Comparison of ENCODE assay signal across 3 cellular contexts in the genomic region with DNA sequence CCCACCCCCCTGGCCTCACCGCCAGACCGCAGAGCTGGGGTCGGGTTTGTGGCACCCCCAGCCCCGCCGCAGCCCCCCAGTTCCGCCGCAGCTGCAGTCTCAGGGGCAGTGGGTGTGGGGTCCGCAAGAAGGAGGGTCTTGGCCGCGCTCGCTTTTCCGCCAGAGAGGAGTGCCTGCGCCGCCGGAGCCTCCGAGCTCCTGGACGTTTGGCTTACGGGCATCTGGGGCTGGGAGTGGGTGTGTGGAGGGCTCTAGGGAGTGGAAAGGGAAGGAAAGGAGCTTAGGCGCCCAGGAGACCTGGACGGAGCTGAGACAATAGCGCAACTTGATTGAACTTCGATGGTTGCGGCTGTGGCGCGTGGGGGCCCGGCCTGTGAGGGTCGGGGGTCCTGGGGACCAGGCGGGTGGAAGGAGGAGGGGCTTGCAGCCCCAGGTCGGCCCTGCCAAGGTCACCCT.
TF ChIP-seq lines count a peak whose summit lies in the region.

No MANE protein-coding gene starts in this region.

TF ChIP-seq in SK-N-SH, 30 proteins besides CTCF, POLR2A, EP300 and RAD21 (continued from another document and continues in another):
- TF ChIP-seq, protein P1, sequence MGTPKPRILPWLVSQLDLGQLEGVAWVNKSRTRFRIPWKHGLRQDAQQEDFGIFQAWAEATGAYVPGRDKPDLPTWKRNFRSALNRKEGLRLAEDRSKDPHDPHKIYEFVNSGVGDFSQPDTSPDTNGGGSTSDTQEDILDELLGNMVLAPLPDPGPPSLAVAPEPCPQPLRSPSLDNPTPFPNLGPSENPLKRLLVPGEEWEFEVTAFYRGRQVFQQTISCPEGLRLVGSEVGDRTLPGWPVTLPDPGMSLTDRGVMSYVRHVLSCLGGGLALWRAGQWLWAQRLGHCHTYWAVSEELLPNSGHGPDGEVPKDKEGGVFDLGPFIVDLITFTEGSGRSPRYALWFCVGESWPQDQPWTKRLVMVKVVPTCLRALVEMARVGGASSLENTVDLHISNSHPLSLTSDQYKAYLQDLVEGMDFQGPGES (IDR thresholded peaks at IDR 0.05; ENCODE audit: low read depth, low read length), result no peak
- TF ChIP-seq YY1 (IDR thresholded peaks at IDR 0.05; ENCODE audit: low read depth) (no peak), SIN3A (IDR thresholded peaks at IDR 0.05; ENCODE audit: borderline replicate concordance, low read depth, low read length) (no peak), RCOR1 (IDR thresholded peaks at IDR 0.05; ENCODE audit: low read length) (no peak), ELF1 (IDR thresholded peaks at IDR 0.05) (no peak), POLR2AphosphoS5 (IDR thresholded peaks at IDR 0.05; ENCODE audit: low read depth, low read length) (no peak), TEAD4 (IDR thresholded peaks at IDR 0.05; ENCODE audit: borderline replicate concordance, insufficient read depth) (no peak), NRF1 (IDR thresholded peaks at IDR 0.05; ENCODE audit: low read depth, low read length) (no peak), SMC3 (IDR thresholded peaks at IDR 0.05; ENCODE audit: low read depth, low read length) (no peak), FOXJ3 (CRISPR knock-in tag; IDR thresholded peaks at IDR 0.05) (no peak)
- TF ChIP-seq, protein P2, sequence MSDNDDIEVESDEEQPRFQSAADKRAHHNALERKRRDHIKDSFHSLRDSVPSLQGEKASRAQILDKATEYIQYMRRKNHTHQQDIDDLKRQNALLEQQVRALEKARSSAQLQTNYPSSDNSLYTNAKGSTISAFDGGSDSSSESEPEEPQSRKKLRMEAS (IDR thresholded peaks at IDR 0.05; ENCODE audit: low read depth), result no peak
- TF ChIP-seq, protein P3, sequence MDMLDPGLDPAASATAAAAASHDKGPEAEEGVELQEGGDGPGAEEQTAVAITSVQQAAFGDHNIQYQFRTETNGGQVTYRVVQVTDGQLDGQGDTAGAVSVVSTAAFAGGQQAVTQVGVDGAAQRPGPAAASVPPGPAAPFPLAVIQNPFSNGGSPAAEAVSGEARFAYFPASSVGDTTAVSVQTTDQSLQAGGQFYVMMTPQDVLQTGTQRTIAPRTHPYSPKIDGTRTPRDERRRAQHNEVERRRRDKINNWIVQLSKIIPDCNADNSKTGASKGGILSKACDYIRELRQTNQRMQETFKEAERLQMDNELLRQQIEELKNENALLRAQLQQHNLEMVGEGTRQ (IDR thresholded peaks at IDR 0.05; ENCODE audit: borderline replicate concordance, low read depth, low read length), result no peak
- TF ChIP-seq, protein P4, sequence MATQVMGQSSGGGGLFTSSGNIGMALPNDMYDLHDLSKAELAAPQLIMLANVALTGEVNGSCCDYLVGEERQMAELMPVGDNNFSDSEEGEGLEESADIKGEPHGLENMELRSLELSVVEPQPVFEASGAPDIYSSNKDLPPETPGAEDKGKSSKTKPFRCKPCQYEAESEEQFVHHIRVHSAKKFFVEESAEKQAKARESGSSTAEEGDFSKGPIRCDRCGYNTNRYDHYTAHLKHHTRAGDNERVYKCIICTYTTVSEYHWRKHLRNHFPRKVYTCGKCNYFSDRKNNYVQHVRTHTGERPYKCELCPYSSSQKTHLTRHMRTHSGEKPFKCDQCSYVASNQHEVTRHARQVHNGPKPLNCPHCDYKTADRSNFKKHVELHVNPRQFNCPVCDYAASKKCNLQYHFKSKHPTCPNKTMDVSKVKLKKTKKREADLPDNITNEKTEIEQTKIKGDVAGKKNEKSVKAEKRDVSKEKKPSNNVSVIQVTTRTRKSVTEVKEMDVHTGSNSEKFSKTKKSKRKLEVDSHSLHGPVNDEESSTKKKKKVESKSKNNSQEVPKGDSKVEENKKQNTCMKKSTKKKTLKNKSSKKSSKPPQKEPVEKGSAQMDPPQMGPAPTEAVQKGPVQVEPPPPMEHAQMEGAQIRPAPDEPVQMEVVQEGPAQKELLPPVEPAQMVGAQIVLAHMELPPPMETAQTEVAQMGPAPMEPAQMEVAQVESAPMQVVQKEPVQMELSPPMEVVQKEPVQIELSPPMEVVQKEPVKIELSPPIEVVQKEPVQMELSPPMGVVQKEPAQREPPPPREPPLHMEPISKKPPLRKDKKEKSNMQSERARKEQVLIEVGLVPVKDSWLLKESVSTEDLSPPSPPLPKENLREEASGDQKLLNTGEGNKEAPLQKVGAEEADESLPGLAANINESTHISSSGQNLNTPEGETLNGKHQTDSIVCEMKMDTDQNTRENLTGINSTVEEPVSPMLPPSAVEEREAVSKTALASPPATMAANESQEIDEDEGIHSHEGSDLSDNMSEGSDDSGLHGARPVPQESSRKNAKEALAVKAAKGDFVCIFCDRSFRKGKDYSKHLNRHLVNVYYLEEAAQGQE (IDR thresholded peaks at IDR 0.05; ENCODE audit: low read depth, low read length), result no peak

TF ChIP-seq in SK-N-SH treated with all-trans-retinoic acid at 6 μM for 48 hours, 23 proteins besides CTCF, POLR2A, EP300 and RAD21 (continued from another document):
- TF ChIP-seq PPARA (CRISPR knock-in tag; IDR thresholded peaks at IDR 0.05; ENCODE audit: borderline replicate concordance) (no peak), ZNF8 (CRISPR knock-in tag; IDR thresholded peaks at IDR 0.05) (no peak), RARB (CRISPR knock-in tag; IDR thresholded peaks at IDR 0.05) (no peak), ISL1 (CRISPR knock-in tag; IDR thresholded peaks at IDR 0.05) (no peak), BACH2 (CRISPR knock-in tag; IDR thresholded peaks at IDR 0.05; ENCODE audit: borderline replicate concordance) (no peak), OSR1 (CRISPR knock-in tag; IDR thresholded peaks at IDR 0.05) (no peak), ARNTL (CRISPR knock-in tag; IDR thresholded peaks at IDR 0.05; ENCODE audit: borderline replicate concordance, low read depth) (no peak)
- TF ChIP-seq, protein P5, sequence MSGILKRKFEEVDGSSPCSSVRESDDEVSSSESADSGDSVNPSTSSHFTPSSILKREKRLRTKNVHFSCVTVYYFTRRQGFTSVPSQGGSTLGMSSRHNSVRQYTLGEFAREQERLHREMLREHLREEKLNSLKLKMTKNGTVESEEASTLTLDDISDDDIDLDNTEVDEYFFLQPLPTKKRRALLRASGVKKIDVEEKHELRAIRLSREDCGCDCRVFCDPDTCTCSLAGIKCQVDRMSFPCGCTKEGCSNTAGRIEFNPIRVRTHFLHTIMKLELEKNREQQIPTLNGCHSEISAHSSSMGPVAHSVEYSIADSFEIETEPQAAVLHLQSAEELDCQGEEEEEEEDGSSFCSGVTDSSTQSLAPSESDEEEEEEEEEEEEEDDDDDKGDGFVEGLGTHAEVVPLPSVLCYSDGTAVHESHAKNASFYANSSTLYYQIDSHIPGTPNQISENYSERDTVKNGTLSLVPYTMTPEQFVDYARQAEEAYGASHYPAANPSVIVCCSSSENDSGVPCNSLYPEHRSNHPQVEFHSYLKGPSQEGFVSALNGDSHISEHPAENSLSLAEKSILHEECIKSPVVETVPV (CRISPR knock-in tag; IDR thresholded peaks at IDR 0.05), result no peak

TF ChIP-seq in GM12878, 131 proteins besides CTCF, POLR2A, EP300 and RAD21:
- TF ChIP-seq, protein P6, sequence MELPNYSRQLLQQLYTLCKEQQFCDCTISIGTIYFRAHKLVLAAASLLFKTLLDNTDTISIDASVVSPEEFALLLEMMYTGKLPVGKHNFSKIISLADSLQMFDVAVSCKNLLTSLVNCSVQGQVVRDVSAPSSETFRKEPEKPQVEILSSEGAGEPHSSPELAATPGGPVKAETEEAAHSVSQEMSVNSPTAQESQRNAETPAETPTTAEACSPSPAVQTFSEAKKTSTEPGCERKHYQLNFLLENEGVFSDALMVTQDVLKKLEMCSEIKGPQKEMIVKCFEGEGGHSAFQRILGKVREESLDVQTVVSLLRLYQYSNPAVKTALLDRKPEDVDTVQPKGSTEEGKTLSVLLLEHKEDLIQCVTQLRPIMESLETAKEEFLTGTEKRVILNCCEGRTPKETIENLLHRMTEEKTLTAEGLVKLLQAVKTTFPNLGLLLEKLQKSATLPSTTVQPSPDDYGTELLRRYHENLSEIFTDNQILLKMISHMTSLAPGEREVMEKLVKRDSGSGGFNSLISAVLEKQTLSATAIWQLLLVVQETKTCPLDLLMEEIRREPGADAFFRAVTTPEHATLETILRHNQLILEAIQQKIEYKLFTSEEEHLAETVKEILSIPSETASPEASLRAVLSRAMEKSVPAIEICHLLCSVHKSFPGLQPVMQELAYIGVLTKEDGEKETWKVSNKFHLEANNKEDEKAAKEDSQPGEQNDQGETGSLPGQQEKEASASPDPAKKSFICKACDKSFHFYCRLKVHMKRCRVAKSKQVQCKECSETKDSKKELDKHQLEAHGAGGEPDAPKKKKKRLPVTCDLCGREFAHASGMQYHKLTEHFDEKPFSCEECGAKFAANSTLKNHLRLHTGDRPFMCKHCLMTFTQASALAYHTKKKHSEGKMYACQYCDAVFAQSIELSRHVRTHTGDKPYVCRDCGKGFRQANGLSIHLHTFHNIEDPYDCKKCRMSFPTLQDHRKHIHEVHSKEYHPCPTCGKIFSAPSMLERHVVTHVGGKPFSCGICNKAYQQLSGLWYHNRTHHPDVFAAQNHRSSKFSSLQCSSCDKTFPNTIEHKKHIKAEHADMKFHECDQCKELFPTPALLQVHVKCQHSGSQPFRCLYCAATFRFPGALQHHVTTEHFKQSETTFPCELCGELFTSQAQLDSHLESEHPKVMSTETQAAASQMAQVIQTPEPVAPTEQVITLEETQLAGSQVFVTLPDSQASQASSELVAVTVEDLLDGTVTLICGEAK (IDR thresholded peaks at IDR 0.05; ENCODE audit: borderline replicate concordance), result no peak
- no peak for TF ChIP-seq HCFC1 (IDR thresholded peaks at IDR 0.05; ENCODE audit: low read length)
- TF ChIP-seq SUZ12 (IDR thresholded peaks at IDR 0.05; ENCODE audit: unreplicated experiment), result peak; percentile 87
- TF ChIP-seq IKZF1 (conservative IDR thresholded peaks at IDR 0.05), result no peak
